ENCODE assay signal across 29 cellular contexts in genomic region chr6:48429610-48430009, GRCh38.
DNase-seq lines count a peak whose midpoint lies in the region; ATAC-seq, FAIRE-seq and TF ChIP-seq lines count a peak whose summit lies in the region.
"Had no signal": no experiment of that assay in that cellular context is flagged by ENCODE, and none has a peak within 500 bp of the region (broad histone marks: within the 10 kb centered on the region; RNA-seq: fewer than 3 reads in every experiment).

No MANE protein-coding gene starts in this region.

- 0 out of 2 replicates have a peak overlapping the region, but pooled peaks have one; percentile 0 for H3K4me3 Mint-ChIP-seq in HFFc6
- no peak overlapping the region for H3K4me3 Mint-ChIP-seq in activated T-cell treated with anti-CD3 and anti-CD28 coated beads, Interleukin-2, amount 50 U/mL, for 24 hours
- H3K4me3 Mint-ChIP-seq: activated CD4-positive, alpha-beta memory T cell treated with anti-CD3 and anti-CD28 coated beads, Interleukin-2, amount 10 ng/mL, durations not matched to agents 7 days and 5 days; activated naive CD4-positive, alpha-beta T cell treated with anti-CD3 and anti-CD28 coated beads, Interleukin-2, amount 50 U/mL, for 24 hours; activated T-helper 17 cell treated with anti-CD3 and anti-CD28 coated beads, Interleukin-2, amount 50 U/mL, for 72 hours; GM23338; T-helper 1 cell treated with Interleukin-12 subunit alpha and Interleukin-12 subunit beta and Interleukin-4 antibody, amounts not matched to agents 30 μg/mL and 1 μg/mL, for 36 hours had no signal

- H3K9me3 Mint-ChIP-seq in HFFc6 = no peaks in the 10 kb centered on the region
- peaks cover 8% of the 10 kb centered on the region for H3K9me3 Mint-ChIP-seq in activated T-cell treated with anti-CD3 and anti-CD28 coated beads, Interleukin-2, amount 50 U/mL, for 24 hours
- H3K9me3 Mint-ChIP-seq: GM23338; T-helper 1 cell treated with Interleukin-12 subunit alpha and Interleukin-12 subunit beta and Interleukin-4 antibody, amounts not matched to agents 30 μg/mL and 1 μg/mL, for 36 hours had no signal

- peak overlapping the region; percentile 74 to 83; a peak in 5 of 6 replicates for H3K27ac ChIP-seq in A549
- H3K27ac ChIP-seq: BLaER1, Peyer's patch, SJCRH30 had no signal

- no peak for FAIRE-seq in A549 (lab: Jason Lieb, UNC)
- FAIRE-seq: GM18507 had no signal

- peaks cover 3% of the 10 kb centered on the region; the same call in 1 of the 2 replicates for H3K27me3 Mint-ChIP-seq in HFFc6 (ENCODE audit: insufficient read depth)
- H3K27me3 Mint-ChIP-seq in activated T-cell treated with anti-CD3 and anti-CD28 coated beads, Interleukin-2, amount 50 U/mL, for 24 hours = no peaks in the 10 kb centered on the region
- H3K27me3 Mint-ChIP-seq: activated CD4-positive, alpha-beta memory T cell treated with anti-CD3 and anti-CD28 coated beads, Interleukin-2, amount 10 ng/mL, durations not matched to agents 7 days and 5 days; activated naive CD4-positive, alpha-beta T cell treated with anti-CD3 and anti-CD28 coated beads, Interleukin-2, amount 50 U/mL, for 24 hours; activated T-helper 17 cell treated with anti-CD3 and anti-CD28 coated beads, Interleukin-2, amount 50 U/mL, for 72 hours had no signal

- H3K36me3 Mint-ChIP-seq in HFFc6 (ENCODE audit: low read depth) = peaks cover 4% of the 10 kb centered on the region; the same call in 1 of the 2 replicates
- no peaks in the 10 kb centered on the region for H3K36me3 Mint-ChIP-seq in activated T-cell treated with anti-CD3 and anti-CD28 coated beads, Interleukin-2, amount 50 U/mL, for 24 hours (ENCODE audit: low read depth)
- H3K36me3 Mint-ChIP-seq: activated naive CD4-positive, alpha-beta T cell treated with anti-CD3 and anti-CD28 coated beads, Interleukin-2, amount 50 U/mL, for 24 hours had no signal

- DNase-seq in A549 (ENCODE audit: low read depth in 1 of 2, low spot score in 1 of 2) (peak in 1 of 2 experiments; percentile 16), HFFc6 (no peak), amniotic epithelial cell (ENCODE audit: low read depth) (peak; percentile 46), iris pigment epithelial cell (ENCODE audit: low read depth) (peak; percentile 50), NCI-H2107 (lab: John Stamatoyannopoulos, UW) (no peak)
- DNase-seq in activated T-cell treated with anti-CD3 and anti-CD28 coated beads, Interleukin-2, amount 50 U/mL, for 24 hours = no peak
- DNase-seq in activated CD4-positive, alpha-beta T cell treated with anti-CD3 and anti-CD28 coated beads for 4 hours = no peak
- DNase-seq: activated CD4-positive, alpha-beta memory T cell treated with anti-CD3 and anti-CD28 coated beads, Interleukin-2, amount 10 ng/mL, durations not matched to agents 7 days and 5 days; activated CD4-positive, CD25-positive, alpha-beta regulatory T cell treated with anti-CD3 and anti-CD28 coated beads, Interleukin-2, amount 50 U/mL, for 72 hours; activated CD8-positive, alpha-beta memory T cell treated with anti-CD3 and anti-CD28 coated beads, Interleukin-2, amount 50 U/mL, for 48 hours; anterior cingulate cortex; central memory CD4-positive, alpha-beta T cell; DND-41; glutamatergic neuron; Karpas-422; NCI-H2171; Peyer's patch; posterior cingulate gyrus; SJCRH30; stimulated activated CD4-positive, alpha-beta T cell treated with anti-CD3 and anti-CD28 coated beads, Interleukin-15, amount 100 ng/mL, for 24 hours; stimulated activated naive CD4-positive, alpha-beta T cell had no signal

- no peak for TF ChIP-seq EP300 in A549 (IDR thresholded peaks at IDR 0.05)

- H3K4me1 Mint-ChIP-seq in HFFc6 (ENCODE audit: low read depth) = peaks cover 78% of the 10 kb centered on the region
- H3K4me1 Mint-ChIP-seq in activated T-cell treated with anti-CD3 and anti-CD28 coated beads, Interleukin-2, amount 50 U/mL, for 24 hours (ENCODE audit: low read depth) = no peaks in the 10 kb centered on the region
- H3K4me1 Mint-ChIP-seq: activated CD4-positive, alpha-beta memory T cell treated with anti-CD3 and anti-CD28 coated beads, Interleukin-2, amount 10 ng/mL, durations not matched to agents 7 days and 5 days; activated naive CD4-positive, alpha-beta T cell treated with anti-CD3 and anti-CD28 coated beads, Interleukin-2, amount 50 U/mL, for 24 hours; activated T-helper 17 cell treated with anti-CD3 and anti-CD28 coated beads, Interleukin-2, amount 50 U/mL, for 72 hours; GM23338 had no signal

- H3K9me3 ChIP-seq in A549 = 0 out of 3 replicates have a peak, but pooled peaks cover 3% of the 10 kb centered on the region
- H3K9me3 ChIP-seq: BLaER1, Peyer's patch, SJCRH30 had no signal

- no peak overlapping the region for H3K4me3 ChIP-seq in A549
- H3K4me3 ChIP-seq: BLaER1, GM23338, Peyer's patch, SJCRH30 had no signal

- ATAC-seq in A549 (peak in 1 of 2 experiments; percentile 65; a peak in 2 of 6 replicates), GM18858 (IDR thresholded peaks at IDR 0.05; ENCODE audit: unreplicated experiment) (no peak)
- ATAC-seq: activated T-helper 17 cell treated with anti-CD3 and anti-CD28 coated beads, Interleukin-2, amount 50 U/mL, for 72 hours; GM23338; sciatic nerve had no signal

- H3K27ac Mint-ChIP-seq in HFFc6 = peak overlapping the region; percentile 10
- no peak overlapping the region for H3K27ac Mint-ChIP-seq in activated T-cell treated with anti-CD3 and anti-CD28 coated beads, Interleukin-2, amount 50 U/mL, for 24 hours
- H3K27ac Mint-ChIP-seq: activated CD4-positive, alpha-beta memory T cell treated with anti-CD3 and anti-CD28 coated beads, Interleukin-2, amount 10 ng/mL, durations not matched to agents 7 days and 5 days; activated naive CD4-positive, alpha-beta T cell treated with anti-CD3 and anti-CD28 coated beads, Interleukin-2, amount 50 U/mL, for 24 hours; activated T-helper 17 cell treated with anti-CD3 and anti-CD28 coated beads, Interleukin-2, amount 50 U/mL, for 72 hours; T-helper 1 cell treated with Interleukin-12 subunit alpha and Interleukin-12 subunit beta and Interleukin-4 antibody, amounts not matched to agents 30 μg/mL and 1 μg/mL, for 36 hours had no signal

- no peak for TF ChIP-seq POLR2A in A549 (IDR thresholded peaks at IDR 0.05; ENCODE audit: low read length)

- no peak for TF ChIP-seq RAD21 in A549 (conservative IDR thresholded peaks at IDR 0.05 in 1 of 2, IDR thresholded peaks at IDR 0.05 in 1 of 2)

- CTCF ChIA-PET in A549 (lab: Yijun Ruan, JAX) = no interaction called here

- peak overlapping the region; percentile 29 for H3K4me2 ChIP-seq in A549
- H3K4me2 ChIP-seq: BLaER1, GM23338 had no signal

- TF ChIP-seq CTCF in A549 (IDR thresholded peaks at IDR 0.05) (no peak), HFFc6 (IDR thresholded peaks at IDR 0.05) (no peak)

- peaks cover 26% of the 10 kb centered on the region for H3K4me1 ChIP-seq in A549
- H3K4me1 ChIP-seq: BLaER1, Peyer's patch, SJCRH30 had no signal

- POLR2A ChIA-PET in A549 (lab: Yijun Ruan, JAX) = no interaction called here

TF ChIP-seq in A549, 52 proteins besides CTCF, POLR2A, EP300 and RAD21:
- TF ChIP-seq FOSL2 (IDR thresholded peaks at IDR 0.05) (no peak), FOSL2 (CRISPR knock-in tag; IDR thresholded peaks at IDR 0.05) (peak; percentile 22; the same call in 1 of the 2 replicates), CEBPB (IDR thresholded peaks at IDR 0.05) (peak in 1 of 2 experiments; percentile 68; a peak in 2 of 4 replicates), GATA3 (IDR thresholded peaks at IDR 0.05; ENCODE audit: borderline replicate concordance) (peak; percentile 70), MAX (IDR thresholded peaks at IDR 0.05) (no peak)
TF ChIP-seq in A549: peak in this region for 3.

Comparison
In these comparisons a context has a peak if more than half of its experiments do, and no peak if none do; other contexts are left out.
1. DNase-seq: peak in amniotic epithelial cell (single experiment) and iris pigment epithelial cell (single experiment); none in HFFc6 (single experiment), activated T-cell treated with anti-CD3 and anti-CD28 coated beads, Interleukin-2, amount 50 U/mL, for 24 hours (single experiment), activated CD4-positive, alpha-beta T cell treated with anti-CD3 and anti-CD28 coated beads for 4 hours (0 of 2) and NCI-H2107 (single experiment).